ENCODE assay signal across 1 cellular context in the genomic region with DNA sequence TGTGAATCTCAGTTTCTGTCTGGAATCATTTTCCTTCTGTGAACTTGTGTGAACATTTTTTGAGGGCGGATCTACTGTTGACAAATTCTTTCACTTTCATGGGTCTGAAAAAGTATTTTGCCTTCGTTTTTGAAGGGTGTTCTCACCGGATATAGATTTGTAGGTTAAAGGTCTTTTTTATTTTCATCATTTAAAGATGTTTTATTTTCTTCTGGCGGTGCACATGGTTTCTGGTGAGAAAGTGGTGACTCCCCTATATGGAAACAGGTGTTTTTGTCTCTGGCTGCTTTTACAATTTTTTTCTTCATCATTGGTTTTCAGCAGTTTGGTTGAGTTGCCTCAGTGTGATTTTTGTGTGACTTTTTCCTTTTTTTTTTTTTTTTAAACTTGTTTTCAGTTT.
TF ChIP-seq lines count a peak whose summit lies in the region.

No MANE protein-coding gene starts in this region.

TF ChIP-seq in K562, 482 proteins besides CTCF, POLR2A, EP300 and RAD21:
- TF ChIP-seq KDM1A (IDR thresholded peaks at IDR 0.05) (no peak), FIP1L1 (IDR thresholded peaks at IDR 0.05; ENCODE audit: low read depth, low read length, poor library complexity, severe bottlenecking) (no peak), ZNF512 (tag; IDR thresholded peaks at IDR 0.05) (peak; percentile 48; the same call in 1 of the 2 replicates)
